In genomic region chr2:96859681-96860064, GRCh38 we compare ENCODE assay signal across 8 cellular contexts. TPM values are rescaled to one million over a fixed set of nuclear protein-coding genes. Genes with fewer than 3 reads are reported as not detected.
DNase-seq lines count a peak whose midpoint lies in the region; ATAC-seq, FAIRE-seq and TF ChIP-seq lines count a peak whose summit lies in the region.
"Had no signal": no experiment of that assay in that cellular context is flagged by ENCODE, and none has a peak within 500 bp of the region (broad histone marks: within the 10 kb centered on the region; RNA-seq: fewer than 3 reads in every experiment).

No MANE protein-coding gene starts in this region.

- no peak overlapping the region for H3K18ac ChIP-seq in mesenchymal stem cell (ENCODE audit: low read depth in 1 of 2, low read length in 2 of 2)

- FAIRE-seq in astrocyte (lab: Jason Lieb, UNC) = no peak

- H3K79me1 ChIP-seq in mesenchymal stem cell (replicated peaks; ENCODE audit: low read length, poor library complexity, severe bottlenecking) = peaks cover 48% of the 10 kb centered on the region

- H2BK120ac ChIP-seq in mesenchymal stem cell (ENCODE audit: low read depth, low read length) = no peak overlapping the region

- no peak overlapping the region for H2BK15ac ChIP-seq in mesenchymal stem cell (ENCODE audit: low read depth, poor library complexity, severe bottlenecking)

- 85% methylated on average over 4 of the region's 4 CpGs for WGBS in mesenchymal stem cell

- no peaks in the 10 kb centered on the region for H3K27me3 ChIP-seq in astrocyte (ENCODE audit: insufficient read depth, low read length)
- H3K27me3 ChIP-seq in mesenchymal stem cell (ENCODE audit: control insufficient read depth in 1 of 2, insufficient read depth in 1 of 2, low read length in 2 of 2) = no peaks in the 10 kb centered on the region
- H3K27me3 ChIP-seq in stomach smooth muscle (ENCODE audit: control insufficient read depth in 1 of 2, insufficient read depth in 2 of 2, low read length in 2 of 2) = no peaks in the 10 kb centered on the region

- H3K4me2 ChIP-seq in astrocyte (ENCODE audit: low read length) (no peak overlapping the region), mesenchymal stem cell (ENCODE audit: low read length, poor library complexity, severe bottlenecking) (no peak overlapping the region)

- no peak overlapping the region for H3K23ac ChIP-seq in mesenchymal stem cell (ENCODE audit: low read length in 2 of 2)

- H3K36me3 ChIP-seq in astrocyte (ENCODE audit: insufficient read depth, low read length) = peaks cover 19% of the 10 kb centered on the region
- peaks cover 44 to 45% of the 10 kb centered on the region in 2 experiments for H3K36me3 ChIP-seq in mesenchymal stem cell (ENCODE audit: control insufficient read depth in 1 of 2, insufficient read depth in 2 of 2, low read depth in 1 of 2, low read length in 2 of 2)
- peaks cover 33 to 35% of the 10 kb centered on the region in 2 donors for H3K36me3 ChIP-seq in stomach smooth muscle (ENCODE audit: control insufficient read depth in 2 of 2, insufficient read depth in 2 of 2, low read length in 2 of 2)

- no peak for TF ChIP-seq CTCF in astrocyte (IDR thresholded peaks at IDR 0.05; ENCODE audit: insufficient read depth, low read depth, low read length)

- no peak for ATAC-seq in GM21526 (IDR thresholded peaks at IDR 0.05; ENCODE audit: low FRiP score, unreplicated experiment)
- ATAC-seq in HG03159 (IDR thresholded peaks at IDR 0.05; ENCODE audit: unreplicated experiment) = no peak

- no peak overlapping the region for H3K4me3 ChIP-seq in astrocyte (ENCODE audit: insufficient read depth, low read depth, low read length)
- H3K4me3 ChIP-seq in mesenchymal stem cell (ENCODE audit: insufficient read depth in 1 of 2, low read depth in 1 of 2, low read length in 2 of 2) = no peak overlapping the region
- H3K4me3 ChIP-seq in stomach smooth muscle (ENCODE audit: low read length in 2 of 2) = peak overlapping the region in 1 of 2 donors; percentile 86

- no peak for DNase-seq in astrocyte (ENCODE audit: low read depth)
- no peak for DNase-seq in mesenchymal stem cell
- no peak for DNase-seq in NK-92 treated with Interleukin-12 subunit alpha and Interleukin-12 subunit beta, amount 100 ng/mL, for 24 hours (lab: John Stamatoyannopoulos, UW)
- DNase-seq: T1000 had no signal

- H3K9me3 ChIP-seq in astrocyte (ENCODE audit: insufficient read depth, low read depth, low read length) (no peaks in the 10 kb centered on the region), mesenchymal stem cell (ENCODE audit: control insufficient read depth, low read length) (no peaks in the 10 kb centered on the region), stomach smooth muscle (ENCODE audit: control insufficient read depth in 2 of 2, low read length in 2 of 2) (no peaks in the 10 kb centered on the region)

- no peak overlapping the region for H2AFZ ChIP-seq in astrocyte (ENCODE audit: low read depth, low read length)
- no peak overlapping the region for H2AFZ ChIP-seq in mesenchymal stem cell (ENCODE audit: low read depth, low read length)

- H3K4me3 Mint-ChIP-seq in IgD-negative memory B cell (peak overlapping the region in 3 of 4 donors; percentile 52 to 90 (median 83)), astrocyte (ENCODE audit: unreplicated experiment) (peak overlapping the region; percentile 68)

- H3K27ac Mint-ChIP-seq in IgD-negative memory B cell (peak overlapping the region in 1 of 3 donors; percentile 91), astrocyte (ENCODE audit: unreplicated experiment) (no peak overlapping the region)

- H4K8ac ChIP-seq in mesenchymal stem cell (ENCODE audit: low read length) = no peak overlapping the region

- H3K4ac ChIP-seq in mesenchymal stem cell (ENCODE audit: low read depth in 1 of 2, low read length in 2 of 2) = no peak overlapping the region

- peaks cover 59% of the 10 kb centered on the region for H4K20me1 ChIP-seq in astrocyte (ENCODE audit: insufficient read depth, low read length)

- H2BK5ac ChIP-seq in mesenchymal stem cell (ENCODE audit: low read depth, low read length, poor library complexity, severe bottlenecking) = no peak overlapping the region

- H3K9ac ChIP-seq in astrocyte (ENCODE audit: low read length) (no peak overlapping the region), mesenchymal stem cell (ENCODE audit: low read length) (peak overlapping the region; percentile 70), stomach smooth muscle (ENCODE audit: low read length in 2 of 2) (peak overlapping the region in 1 of 2 donors; percentile 21)

- no peaks in the 10 kb centered on the region for H3K27me3 Mint-ChIP-seq in IgD-negative memory B cell
- no peaks in the 10 kb centered on the region for H3K27me3 Mint-ChIP-seq in astrocyte (ENCODE audit: low read depth, unreplicated experiment)

- H3K4me1 ChIP-seq in astrocyte (ENCODE audit: insufficient read depth, low read length) (peaks cover 19% of the 10 kb centered on the region), mesenchymal stem cell (ENCODE audit: control insufficient read depth, insufficient read depth, low read depth, low read length) (peaks cover 22% of the 10 kb centered on the region), stomach smooth muscle (ENCODE audit: control insufficient read depth, insufficient read depth, low read length) (peaks cover 45% of the 10 kb centered on the region)

- H4K91ac ChIP-seq in mesenchymal stem cell (ENCODE audit: low read length) = no peak overlapping the region

- peaks cover 30% of the 10 kb centered on the region for H3K79me2 ChIP-seq in astrocyte (ENCODE audit: insufficient read depth, low read length)

- peak overlapping the region in 1 of 2 experiments; percentile 10 for H2BK12ac ChIP-seq in mesenchymal stem cell (ENCODE audit: low read length in 2 of 2)

- no peak overlapping the region for H2AK5ac ChIP-seq in mesenchymal stem cell (ENCODE audit: low read length, severe bottlenecking)

- H3K27ac ChIP-seq in astrocyte (ENCODE audit: low read depth, low read length) = no peak overlapping the region
- H3K27ac ChIP-seq in mesenchymal stem cell (ENCODE audit: low read length, poor library complexity, severe bottlenecking) = no peak overlapping the region
- H3K27ac ChIP-seq in stomach smooth muscle (ENCODE audit: low read length) = peak overlapping the region; percentile 82

- H3K36me3 Mint-ChIP-seq in IgD-negative memory B cell (peaks cover 2% of the 10 kb centered on the region), astrocyte (ENCODE audit: low read depth, unreplicated experiment) (peaks cover 8% of the 10 kb centered on the region)

- H3K14ac ChIP-seq in mesenchymal stem cell (ENCODE audit: low read length in 2 of 2) = no peak overlapping the region

- H3K4me1 Mint-ChIP-seq in IgD-negative memory B cell (peaks cover 11 to 16% (median 14%) of the 10 kb centered on the region in 3 donors), astrocyte (ENCODE audit: low read depth, unreplicated experiment) (peaks cover 8% of the 10 kb centered on the region)

- H3K9me3 Mint-ChIP-seq in IgD-negative memory B cell = no peaks in the 10 kb centered on the region
- H3K9me3 Mint-ChIP-seq in astrocyte (ENCODE audit: unreplicated experiment) = no peaks in the 10 kb centered on the region

RNA-seq across cellular contexts. Expression of gene ANKRD39, which starts 1.9 kb away (rescaled TPM):
- polyA plus RNA-seq in IgD-negative memory B cell = 16.3 TPM
- total RNA-seq in astrocyte = 11.9 and 13.7 TPM in 2 replicates
- 11.8 TPM for polyA plus RNA-seq in mesenchymal stem cell (2013, experiment 1 of 2)
- 10.8 TPM for polyA plus RNA-seq in mesenchymal stem cell (2013, experiment 2 of 2)

RNA-seq across cellular contexts. Expression of gene SEMA4C, which starts 10.2 kb away (rescaled TPM):
- 0.58 TPM for polyA plus RNA-seq in IgD-negative memory B cell
- total RNA-seq in astrocyte = 30.7 and 32.8 TPM in 2 replicates
- polyA plus RNA-seq in mesenchymal stem cell (2013, experiment 1 of 2) = 20.2 TPM
- 20.7 TPM for polyA plus RNA-seq in mesenchymal stem cell (2013, experiment 2 of 2)

RNA-seq across cellular contexts. Expression of gene ANKRD23, which starts 15.9 kb away (rescaled TPM):
- 1.3 TPM for polyA plus RNA-seq in IgD-negative memory B cell
- total RNA-seq in astrocyte = 2.5 and 3.3 TPM in 2 replicates
- 0.81 TPM for polyA plus RNA-seq in mesenchymal stem cell (2013, experiment 1 of 2)
- 0.89 TPM for polyA plus RNA-seq in mesenchymal stem cell (2013, experiment 2 of 2)

RNA-seq across cellular contexts. Expression of gene CNNM3, which starts 43.6 kb away (rescaled TPM):
- polyA plus RNA-seq in IgD-negative memory B cell = 3.5 TPM
- 5.6 and 6.5 TPM in 2 replicates for total RNA-seq in astrocyte
- polyA plus RNA-seq in mesenchymal stem cell (2013, experiment 1 of 2) = 3.8 TPM
- 3.8 TPM for polyA plus RNA-seq in mesenchymal stem cell (2013, experiment 2 of 2)
